ENCODE assay signal across 35 cellular contexts in genomic region chr18:79216176-79216575, GRCh38.
"Had no signal": no experiment of that assay in that cellular context is flagged by ENCODE, and none has a peak within 500 bp of the region (broad histone marks: within the 10 kb centered on the region; RNA-seq: fewer than 3 reads in every experiment).

No MANE protein-coding gene starts in this region.

- DNase-seq: activated CD4-positive, alpha-beta memory T cell treated with anti-CD3 and anti-CD28 coated beads for 36 hours; activated CD4-positive, alpha-beta T cell treated with anti-CD3 and anti-CD28 coated beads for 36 hours; activated CD4-positive, alpha-beta T cell treated with anti-CD3 and anti-CD28 coated beads, Interleukin-2, amount 10 ng/mL, durations not matched to agents 24 days and 14 days; activated CD4-positive, CD25-positive, alpha-beta regulatory T cell; activated CD4-positive, CD25-positive, alpha-beta regulatory T cell treated with anti-CD3 and anti-CD28 coated beads, Interleukin-2, amount 50 U/mL, for 72 hours; activated CD8-positive, alpha-beta memory T cell treated with anti-CD3 and anti-CD28 coated beads, Interleukin-2, amount 10 ng/mL, durations not matched to agents 7 days and 5 days; activated CD8-positive, alpha-beta memory T cell treated with anti-CD3 and anti-CD28 coated beads, Interleukin-2, amount 50 U/mL, for 4 hours; activated CD8-positive, alpha-beta T cell treated with anti-CD3 and anti-CD28 coated beads, Interleukin-2, amount 10 ng/mL, durations not matched to agents 7 days and 5 days; activated effector memory CD4-positive, alpha-beta T cell treated with anti-CD3 and anti-CD28 coated beads, Interleukin-2, amount 50 U/mL, for 16 hours; activated naive CD4-positive, alpha-beta T cell treated with anti-CD3 and anti-CD28 coated beads for 36 hours; activated naive CD8-positive, alpha-beta T cell treated with anti-CD3 and anti-CD28 coated beads for 36 hours; activated naive CD8-positive, alpha-beta T cell treated with anti-CD3 and anti-CD28 coated beads, Interleukin-2, amount 50 U/mL, for 24 hours; activated T-cell treated with anti-CD3 and anti-CD28 coated beads, Interleukin-2, amount 50 U/mL, for 1 hour; activated T-cell treated with anti-CD3 and anti-CD28 coated beads, Interleukin-2, amount 50 U/mL, for 48 hours; central memory CD4-positive, alpha-beta T cell; cerebellar nuclear complex; colonic mucosa; effector CD4-positive, alpha-beta T cell; effector memory CD8-positive, alpha-beta T cell; erythroblast; foreskin keratinocyte; head of caudate nucleus; T-helper 1 cell; T-helper 17 cell; T1000 had no signal

- H3K4me3 ChIP-seq: ascending aorta, breast epithelium, cardiac muscle cell, colonic mucosa, esophagus muscularis mucosa, gastroesophageal sphincter had no signal

- H3K9me3 Mint-ChIP-seq: activated CD4-positive, alpha-beta memory T cell treated with anti-CD3 and anti-CD28 coated beads for 36 hours; activated CD4-positive, alpha-beta T cell treated with anti-CD3 and anti-CD28 coated beads, Interleukin-2, amount 10 ng/mL, durations not matched to agents 24 days and 14 days; activated naive CD4-positive, alpha-beta T cell treated with anti-CD3 and anti-CD28 coated beads for 36 hours; activated naive CD4-positive, alpha-beta T cell treated with anti-CD3 and anti-CD28 coated beads, Interleukin-2, amount 50 U/mL, for 24 hours; activated naive CD8-positive, alpha-beta T cell treated with anti-CD3 and anti-CD28 coated beads for 36 hours; activated naive CD8-positive, alpha-beta T cell treated with anti-CD3 and anti-CD28 coated beads, Interleukin-2, amount 50 U/mL, for 24 hours; activated T-helper 1 cell treated with anti-CD3 and anti-CD28 coated beads, Interleukin-12 subunit alpha, Interleukin-12 subunit beta, Interleukin-2, Interleukin-4 antibody, amounts not matched to agents 30 ng/mL and 10 ng/mL and 1 ng/mL, durations not matched to agents 14 hours and 24 hours and 36 hours; activated T-helper 2 cell treated with anti-CD3 and anti-CD28 coated beads, Interferon-gamma antibody, Interleukin-2, Interleukin-4, amounts not matched to agents 10 μg/mL and 5 μg/mL and 100 μg/mL, durations not matched to agents 14 hours and 24 hours and 36 hours; brain; effector memory CD8-positive, alpha-beta T cell; T-helper 2 cell treated with Interferon-gamma antibody and Interleukin-4, amounts not matched to agents 5 μg/mL and 100 μg/mL, for 36 hours had no signal

- H3K27ac Mint-ChIP-seq: activated CD4-positive, alpha-beta memory T cell treated with anti-CD3 and anti-CD28 coated beads for 36 hours; activated CD4-positive, alpha-beta T cell treated with anti-CD3 and anti-CD28 coated beads for 36 hours; activated CD4-positive, alpha-beta T cell treated with anti-CD3 and anti-CD28 coated beads, Interleukin-2, amount 10 ng/mL, durations not matched to agents 24 days and 14 days; activated CD8-positive, alpha-beta memory T cell treated with anti-CD3 and anti-CD28 coated beads, Interleukin-2, amount 10 ng/mL, durations not matched to agents 7 days and 5 days; activated CD8-positive, alpha-beta T cell treated with anti-CD3 and anti-CD28 coated beads, Interleukin-2, amount 10 ng/mL, durations not matched to agents 7 days and 5 days; activated naive CD4-positive, alpha-beta T cell treated with anti-CD3 and anti-CD28 coated beads for 36 hours; activated naive CD4-positive, alpha-beta T cell treated with anti-CD3 and anti-CD28 coated beads, Interleukin-2, amount 50 U/mL, for 24 hours; activated naive CD8-positive, alpha-beta T cell treated with anti-CD3 and anti-CD28 coated beads for 36 hours; activated naive CD8-positive, alpha-beta T cell treated with anti-CD3 and anti-CD28 coated beads, Interleukin-2, amount 50 U/mL, for 24 hours; activated T-helper 1 cell treated with anti-CD3 and anti-CD28 coated beads, Interleukin-12 subunit alpha, Interleukin-12 subunit beta, Interleukin-2, Interleukin-4 antibody, amounts not matched to agents 30 ng/mL and 10 ng/mL and 1 ng/mL, durations not matched to agents 14 hours and 24 hours and 36 hours; activated T-helper 2 cell treated with anti-CD3 and anti-CD28 coated beads, Interferon-gamma antibody, Interleukin-2, Interleukin-4, amounts not matched to agents 10 μg/mL and 5 μg/mL and 100 μg/mL, durations not matched to agents 14 hours and 24 hours and 36 hours; brain; T-helper 2 cell treated with Interferon-gamma antibody and Interleukin-4, amounts not matched to agents 5 μg/mL and 100 μg/mL, for 36 hours had no signal

- H3K27me3 Mint-ChIP-seq: activated CD4-positive, alpha-beta memory T cell treated with anti-CD3 and anti-CD28 coated beads for 36 hours; activated CD4-positive, alpha-beta T cell treated with anti-CD3 and anti-CD28 coated beads for 36 hours; activated CD4-positive, alpha-beta T cell treated with anti-CD3 and anti-CD28 coated beads, Interleukin-2, amount 10 ng/mL, durations not matched to agents 24 days and 14 days; activated CD8-positive, alpha-beta memory T cell treated with anti-CD3 and anti-CD28 coated beads, Interleukin-2, amount 10 ng/mL, durations not matched to agents 7 days and 5 days; activated naive CD4-positive, alpha-beta T cell treated with anti-CD3 and anti-CD28 coated beads, Interleukin-2, amount 50 U/mL, for 24 hours; activated naive CD8-positive, alpha-beta T cell treated with anti-CD3 and anti-CD28 coated beads for 36 hours; activated naive CD8-positive, alpha-beta T cell treated with anti-CD3 and anti-CD28 coated beads, Interleukin-2, amount 50 U/mL, for 24 hours; effector memory CD8-positive, alpha-beta T cell; T-helper 17 cell had no signal

- H3K27me3 ChIP-seq: ascending aorta, breast epithelium, cardiac muscle cell, colonic mucosa, esophagus muscularis mucosa, foreskin keratinocyte, gastroesophageal sphincter had no signal

- ATAC-seq: activated CD4-positive, alpha-beta T cell treated with anti-CD3 and anti-CD28 coated beads for 36 hours; activated CD8-positive, alpha-beta memory T cell treated with anti-CD3 and anti-CD28 coated beads, Interleukin-2, amount 10 ng/mL, durations not matched to agents 7 days and 5 days; activated CD8-positive, alpha-beta T cell treated with anti-CD3 and anti-CD28 coated beads, Interleukin-2, amount 10 ng/mL, durations not matched to agents 7 days and 5 days; activated naive CD8-positive, alpha-beta T cell treated with anti-CD3 and anti-CD28 coated beads, Interleukin-2, amount 50 U/mL, for 24 hours; effector memory CD8-positive, alpha-beta T cell; foreskin keratinocyte; gastroesophageal sphincter; T-helper 17 cell had no signal

- H3K4me1 ChIP-seq: breast epithelium, colonic mucosa, esophagus muscularis mucosa, gastroesophageal sphincter had no signal

- H3K4me1 Mint-ChIP-seq: activated CD4-positive, alpha-beta T cell treated with anti-CD3 and anti-CD28 coated beads for 36 hours; activated CD4-positive, alpha-beta T cell treated with anti-CD3 and anti-CD28 coated beads, Interleukin-2, amount 10 ng/mL, durations not matched to agents 24 days and 14 days; activated CD8-positive, alpha-beta memory T cell treated with anti-CD3 and anti-CD28 coated beads, Interleukin-2, amount 10 ng/mL, durations not matched to agents 7 days and 5 days; activated naive CD8-positive, alpha-beta T cell treated with anti-CD3 and anti-CD28 coated beads for 36 hours; activated naive CD8-positive, alpha-beta T cell treated with anti-CD3 and anti-CD28 coated beads, Interleukin-2, amount 50 U/mL, for 24 hours; brain had no signal

- H3K27ac ChIP-seq: ascending aorta, breast epithelium, cardiac muscle cell, colonic mucosa, esophagus muscularis mucosa, foreskin keratinocyte, gastroesophageal sphincter had no signal

- H3K4me3 Mint-ChIP-seq: activated CD4-positive, alpha-beta memory T cell treated with anti-CD3 and anti-CD28 coated beads for 36 hours; activated CD4-positive, alpha-beta T cell treated with anti-CD3 and anti-CD28 coated beads for 36 hours; activated CD4-positive, alpha-beta T cell treated with anti-CD3 and anti-CD28 coated beads, Interleukin-2, amount 10 ng/mL, durations not matched to agents 24 days and 14 days; activated CD8-positive, alpha-beta memory T cell treated with anti-CD3 and anti-CD28 coated beads, Interleukin-2, amount 10 ng/mL, durations not matched to agents 7 days and 5 days; activated CD8-positive, alpha-beta T cell treated with anti-CD3 and anti-CD28 coated beads, Interleukin-2, amount 10 ng/mL, durations not matched to agents 7 days and 5 days; activated naive CD4-positive, alpha-beta T cell treated with anti-CD3 and anti-CD28 coated beads for 36 hours; activated naive CD4-positive, alpha-beta T cell treated with anti-CD3 and anti-CD28 coated beads, Interleukin-2, amount 50 U/mL, for 24 hours; activated naive CD8-positive, alpha-beta T cell treated with anti-CD3 and anti-CD28 coated beads for 36 hours; activated naive CD8-positive, alpha-beta T cell treated with anti-CD3 and anti-CD28 coated beads, Interleukin-2, amount 50 U/mL, for 24 hours; activated T-helper 1 cell treated with anti-CD3 and anti-CD28 coated beads, Interleukin-12 subunit alpha, Interleukin-12 subunit beta, Interleukin-2, Interleukin-4 antibody, amounts not matched to agents 30 ng/mL and 10 ng/mL and 1 ng/mL, durations not matched to agents 14 hours and 24 hours and 36 hours; brain; effector memory CD8-positive, alpha-beta T cell; T-helper 17 cell; T-helper 2 cell treated with Interferon-gamma antibody and Interleukin-4, amounts not matched to agents 5 μg/mL and 100 μg/mL, for 36 hours had no signal

- H3K36me3 ChIP-seq: ascending aorta, breast epithelium, cardiac muscle cell, colonic mucosa had no signal

- H3K9me3 ChIP-seq: ascending aorta, breast epithelium, colonic mucosa, esophagus muscularis mucosa, gastroesophageal sphincter had no signal
